8 cellular contexts compared by ENCODE assay signal in the genomic region with DNA sequence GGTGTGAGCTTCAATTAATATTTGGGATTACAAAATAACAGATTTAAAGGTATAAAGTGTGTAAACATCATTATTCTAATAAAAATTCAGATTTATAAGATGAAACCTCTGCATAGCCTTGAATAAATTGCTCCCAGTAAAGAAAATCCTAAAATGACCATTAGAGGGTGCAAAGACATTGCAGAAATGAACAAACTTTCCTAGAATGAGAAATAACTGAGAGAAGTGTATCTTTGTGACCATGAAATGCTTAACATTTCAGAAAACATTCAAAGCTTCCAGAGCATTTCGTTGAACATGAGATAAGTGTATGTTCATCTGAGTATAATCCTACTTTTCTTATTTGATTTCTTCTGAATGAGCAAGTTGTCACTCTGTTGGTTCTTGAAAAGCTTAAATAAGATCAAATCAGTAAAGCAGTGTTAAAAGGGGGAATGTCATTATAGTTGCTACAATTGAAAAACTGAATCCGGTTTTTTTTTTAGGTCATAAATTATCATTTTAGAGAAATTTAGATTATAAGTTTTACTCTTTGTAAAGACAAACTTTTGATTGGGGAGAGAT. TPM values are rescaled to one million over a fixed set of nuclear protein-coding genes. Genes with fewer than 3 reads are reported as not detected.
DNase-seq lines count a peak whose midpoint lies in the region; ATAC-seq and TF ChIP-seq lines count a peak whose summit lies in the region.

No MANE protein-coding gene starts in this region.

- H3K9me3 ChIP-seq in lower lobe of right lung: no peaks in the 10 kb centered on the region
- no peaks in the 10 kb centered on the region for H3K9me3 ChIP-seq in mucosa of descending colon

- H3K4me3 ChIP-seq in astrocyte of the cerebellum (ENCODE audit: low read depth, low read length) (no peak overlapping the region), lower lobe of right lung (no peak overlapping the region), mucosa of descending colon (no peak overlapping the region)

- DNase-seq in G401 (ENCODE audit: low spot score) (peak; percentile 29), NCI-H1417 treated with DMSO at 0.1 percent for 48 hours (lab: John Stamatoyannopoulos, UW) (peak; percentile 53), astrocyte of the cerebellum (ENCODE audit: low read depth) (peak; percentile 20), lower lobe of right lung (no peak), cerebellar nuclear complex (lab: John Stamatoyannopoulos, UW) (no peak), mucosa of descending colon (no peak)

- ATAC-seq in lower lobe of right lung (no peak), HG03097 (IDR thresholded peaks at IDR 0.05; ENCODE audit: low FRiP score, unreplicated experiment) (no peak), GM18870 (IDR thresholded peaks at IDR 0.05; ENCODE audit: unreplicated experiment) (no peak), mucosa of descending colon (no peak)

- H3K4me1 ChIP-seq in lower lobe of right lung: no peaks in the 10 kb centered on the region
- no peaks in the 10 kb centered on the region for H3K4me1 ChIP-seq in mucosa of descending colon (ENCODE audit: low read depth)

- intact Hi-C loops in lower lobe of right lung (cut with DNase I) (loop anchor here (10.0 kb wide), 1 partner anchor 578 kb away; no protein-coding TSS in a partner anchor), mucosa of descending colon (cut with DNase I, micrococcal nuclease) (no loop called here)

- H3K27ac ChIP-seq in lower lobe of right lung: no peak overlapping the region

- in situ Hi-C loops in G401 (cut with HindIII; ENCODE audit: low sequenced_read_pairs) (no loop called here), astrocyte of the cerebellum (cut with HindIII; ENCODE audit: low sequenced_read_pairs) (loop anchor here (25.0 kb wide), 1 partner anchor 600 kb away; no protein-coding TSS in a partner anchor)

- TF ChIP-seq CTCF in astrocyte of the cerebellum (IDR thresholded peaks at IDR 0.05; ENCODE audit: low read depth, low read length, missing control alignments): peak; percentile 31
- TF ChIP-seq CTCF in lower lobe of right lung (IDR thresholded peaks at IDR 0.05): peak; percentile 37
- no peak for TF ChIP-seq CTCF in mucosa of descending colon (IDR thresholded peaks at IDR 0.05)

- H3K36me3 ChIP-seq in lower lobe of right lung: no peaks in the 10 kb centered on the region
- no peaks in the 10 kb centered on the region for H3K36me3 ChIP-seq in mucosa of descending colon (ENCODE audit: low read depth)

- H3K27me3 ChIP-seq in lower lobe of right lung (ENCODE audit: low read depth): no peaks in the 10 kb centered on the region

RNA-seq across cellular contexts. Expression of gene NUDT12, which starts 24.7 kb away (rescaled TPM):
- total RNA-seq in G401 (2014; rRNA removed; shearing (Covaris generic)): 15.1 and 19.1 TPM in 2 replicates
- total RNA-seq in lower lobe of right lung (11.8 TPM), mucosa of descending colon (10 to 100 TPM; 13.7 to 26.3 (median 22.1) TPM)

Comparison
In these comparisons a context has a peak if more than half of its experiments do, and no peak if none do; other contexts are left out.
1. DNase-seq: peak in G401 (single experiment), NCI-H1417 treated with DMSO at 0.1 percent for 48 hours (single experiment) and astrocyte of the cerebellum (single experiment); none in lower lobe of right lung (single experiment), cerebellar nuclear complex (0 of 2) and mucosa of descending colon (0 of 3).